ENCODE assay signal across 19 cellular contexts in the genomic region with DNA sequence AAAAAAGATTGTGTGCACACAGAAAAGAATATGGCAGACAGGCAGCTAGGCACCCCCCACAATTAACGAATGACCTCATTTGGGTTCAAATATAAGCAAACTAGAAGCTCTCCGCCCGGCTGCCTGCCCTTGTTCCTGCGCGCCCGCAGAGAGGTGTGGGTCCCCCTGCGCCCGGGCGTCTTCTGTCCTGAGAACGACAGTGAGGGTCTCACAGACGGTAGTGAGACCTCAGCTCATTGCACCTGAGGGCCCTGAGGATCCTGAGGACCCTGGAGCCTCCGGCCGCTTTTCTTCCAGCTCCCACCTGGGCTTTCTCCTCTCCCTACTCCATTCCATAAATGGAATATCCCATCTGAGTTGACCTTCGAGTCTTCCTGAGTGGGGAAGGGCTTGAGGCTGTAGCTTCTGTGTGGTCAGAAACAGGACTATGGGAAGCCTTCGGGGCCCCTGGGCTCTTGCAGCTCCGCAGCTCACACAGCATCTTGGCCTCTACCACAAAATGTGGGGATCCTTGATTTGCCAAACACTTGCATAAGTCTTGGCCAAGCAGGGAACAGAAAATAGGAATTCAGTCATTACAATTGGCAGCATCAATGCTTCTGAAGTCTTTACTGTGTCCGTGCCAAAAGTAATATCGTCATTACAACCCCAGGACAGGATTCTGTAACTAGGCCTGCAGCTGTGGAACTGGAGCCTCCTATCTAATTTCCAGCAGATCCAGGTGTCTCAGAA. TPM values are rescaled to one million over a fixed set of nuclear protein-coding genes. Genes with fewer than 3 reads are reported as not detected.
DNase-seq lines count a peak whose midpoint lies in the region; ATAC-seq and TF ChIP-seq lines count a peak whose summit lies in the region.
"Had no signal": no experiment of that assay in that cellular context is flagged by ENCODE, and none has a peak within 500 bp of the region (broad histone marks: within the 10 kb centered on the region; RNA-seq: fewer than 3 reads in every experiment).

No MANE protein-coding gene starts in this region.

- no peak for TF ChIP-seq CTCF in left lung (IDR thresholded peaks at IDR 0.05)

- H3K4me3 ChIP-seq in left lung: no peak overlapping the region
- H3K4me3 ChIP-seq: tibial artery had no signal

- no peak for ATAC-seq in activated CD8-positive, alpha-beta memory T cell treated with anti-CD3 and anti-CD28 coated beads, Interleukin-2, amount 10 ng/mL, durations not matched to agents 7 days and 5 days
- ATAC-seq in left lung (peak; percentile 12), GM21381 (IDR thresholded peaks at IDR 0.05; ENCODE audit: unreplicated experiment) (no peak)
- ATAC-seq: SK-N-SH treated with all-trans-retinoic acid at 6 μM for 48 hours had no signal

- no peaks in the 10 kb centered on the region for H3K9me3 ChIP-seq in left lung
- H3K9me3 ChIP-seq: tibial artery had no signal

- no peaks in the 10 kb centered on the region for H3K36me3 Mint-ChIP-seq in activated CD8-positive, alpha-beta memory T cell treated with anti-CD3 and anti-CD28 coated beads, Interleukin-2, amount 10 ng/mL, durations not matched to agents 7 days and 5 days

- no peak overlapping the region for H3K27ac ChIP-seq in left lung
- H3K27ac ChIP-seq: HL-60, KMS-11, tibial artery had no signal

- DNase-seq in activated CD8-positive, alpha-beta memory T cell treated with anti-CD3 and anti-CD28 coated beads, Interleukin-2, amount 10 ng/mL, durations not matched to agents 7 days and 5 days: peak; percentile 25
- DNase-seq in activated CD8-positive, alpha-beta memory T cell treated with anti-CD3 and anti-CD28 coated beads, Interleukin-2, amount 50 U/mL, for 4 hours: no peak
- DNase-seq in fibroblast of gingiva (ENCODE audit: low read depth) (peak; percentile 58), left lung (peak; percentile 22 to 78), stromal cell of bone marrow (ENCODE audit: low read depth) (peak; percentile 20), DMS153 treated with DMSO at 0.1 percent for 48 hours (lab: John Stamatoyannopoulos, UW; ENCODE audit: unreplicated experiment) (no peak), NCI-H1092 (lab: John Stamatoyannopoulos, UW) (no peak)
- DNase-seq: ACHN; activated CD4-positive, alpha-beta T cell treated with anti-CD3 and anti-CD28 coated beads, Interleukin-2, amount 50 U/mL, for 4 hours; activated gamma-delta T cell; effector memory CD4-positive, alpha-beta T cell; foreskin melanocyte; NCI-H1436 treated with DMSO at 0.1 percent for 48 hours; stimulated activated CD4-positive, alpha-beta T cell treated with anti-CD3 and anti-CD28 coated beads, Interleukin-1b, Interleukin-23, amount 100 ng/mL, for 48 hours had no signal

- CTCF ChIA-PET in activated CD8-positive, alpha-beta memory T cell treated with anti-CD3 and anti-CD28 coated beads, Interleukin-2, amount 10 ng/mL, durations not matched to agents 7 days and 5 days (lab: Charles Lee): interaction anchor here (0.6 kb wide), 1 partner anchor 1329 kb away, joined by 3 read pairs; no protein-coding TSS in a partner anchor

- H3K4me1 ChIP-seq in left lung: no peaks in the 10 kb centered on the region
- H3K4me1 ChIP-seq: tibial artery had no signal

- no peaks in the 10 kb centered on the region for H3K4me1 Mint-ChIP-seq in activated CD8-positive, alpha-beta memory T cell treated with anti-CD3 and anti-CD28 coated beads, Interleukin-2, amount 10 ng/mL, durations not matched to agents 7 days and 5 days

- no peaks in the 10 kb centered on the region for H3K9me3 Mint-ChIP-seq in activated CD8-positive, alpha-beta memory T cell treated with anti-CD3 and anti-CD28 coated beads, Interleukin-2, amount 10 ng/mL, durations not matched to agents 7 days and 5 days (ENCODE audit: low read depth)

- peaks cover 0 to 11% of the 10 kb centered on the region in 2 donors for H3K27me3 ChIP-seq in left lung
- H3K27me3 ChIP-seq: tibial artery had no signal

- intact Hi-C loops in left lung (cut with DNase I): no loop called here

- no peaks in the 10 kb centered on the region for H3K27me3 Mint-ChIP-seq in activated CD8-positive, alpha-beta memory T cell treated with anti-CD3 and anti-CD28 coated beads, Interleukin-2, amount 10 ng/mL, durations not matched to agents 7 days and 5 days

- H3K4me3 Mint-ChIP-seq in activated CD8-positive, alpha-beta memory T cell treated with anti-CD3 and anti-CD28 coated beads, Interleukin-2, amount 10 ng/mL, durations not matched to agents 7 days and 5 days: no peak overlapping the region

- no peak overlapping the region for H3K27ac Mint-ChIP-seq in activated CD8-positive, alpha-beta memory T cell treated with anti-CD3 and anti-CD28 coated beads, Interleukin-2, amount 10 ng/mL, durations not matched to agents 7 days and 5 days

- no peaks in the 10 kb centered on the region for H3K36me3 ChIP-seq in left lung
- H3K36me3 ChIP-seq: tibial artery had no signal

RNA-seq across cellular contexts. Expression of a gene that starts 43.8 kb away (rescaled TPM):
- total RNA-seq in activated CD8-positive, alpha-beta memory T cell treated with anti-CD3 and anti-CD28 coated beads, Interleukin-2, amount 10 ng/mL, durations not matched to agents 7 days and 5 days: under 1 TPM; 0.19 to 0.38 TPM
- under 1 TPM; 0.38 to 0.42 TPM for total RNA-seq in left lung

Comparison
In these comparisons a context has a peak if more than half of its experiments do, and no peak if none do; other contexts are left out.
1. DNase-seq: peak in activated CD8-positive, alpha-beta memory T cell treated with anti-CD3 and anti-CD28 coated beads, Interleukin-2, amount 10 ng/mL, durations not matched to agents 7 days and 5 days (single experiment), fibroblast of gingiva (single experiment), left lung (2 of 2) and stromal cell of bone marrow (single experiment); none in activated CD8-positive, alpha-beta memory T cell treated with anti-CD3 and anti-CD28 coated beads, Interleukin-2, amount 50 U/mL, for 4 hours (single experiment), DMS153 treated with DMSO at 0.1 percent for 48 hours (single experiment) and NCI-H1092 (single experiment).